ENCODE assay signal across 8 cellular contexts in genomic region chr16:85821441-85821901, GRCh38. TPM values are rescaled to one million over a fixed set of nuclear protein-coding genes. Genes with fewer than 3 reads are reported as not detected.
A peak's percentile ranks its signal among the peaks of the same experiment; 100 is the strongest.
DNase-seq lines count a peak whose midpoint lies in the region; ATAC-seq, FAIRE-seq and TF ChIP-seq lines count a peak whose summit lies in the region.

No MANE protein-coding gene starts in this region.

- peak; percentile 70 for DNase-seq in A172 (ENCODE audit: low spot score)
- DNase-seq in NCI-H510A treated with DMSO at 0.1 percent for 48 hours (lab: John Stamatoyannopoulos, UW) = peak; percentile 73
- DNase-seq in activated CD4-positive, alpha-beta T cell treated with anti-CD3 and anti-CD28 coated beads for 48 hours = peak; percentile 88
- DNase-seq in chondrocyte (ENCODE audit: low spot score) = peak; percentile 67
- DNase-seq in HepG2 (ENCODE audit: low spot score) = peak; percentile 67
- peak; percentile 84 for DNase-seq in stimulated activated CD4-positive, alpha-beta T cell treated with anti-CD3 and anti-CD28 coated beads, Interleukin-4, amount 100 ng/mL, for 24 hours

- ATAC-seq in GM18505 (IDR thresholded peaks at IDR 0.05; ENCODE audit: unreplicated experiment) (peak; percentile 76), HG03354 (IDR thresholded peaks at IDR 0.05; ENCODE audit: poor library complexity, severe bottlenecking, unreplicated experiment) (peak; percentile 78), HepG2 (peak; percentile 85)

- H3K27ac Mint-ChIP-seq in chondrocyte (ENCODE audit: unreplicated experiment) = no peak overlapping the region

- in situ Hi-C loops in HepG2 (cut with HindIII; ENCODE audit: extremely low pct_ligation_motif_present, low pct_unique_long_range_greater_than_20kb) = loop anchor here (5.0 to 25.0 kb wide), 4 partner anchors 71 to 691 kb away; partner anchors contain the start of gene FOXF1

- no peaks in the 10 kb centered on the region for H3K79me2 ChIP-seq in HepG2 (ENCODE audit: insufficient read depth, low read length)

- under 1% methylated on average over 19 of the region's 20 CpGs for WGBS in HepG2 (ENCODE audit: low lambda C conversion rate)

- peaks cover 2 to 21% of the 10 kb centered on the region in 2 experiments; a peak in 4 of 5 replicates for H3K27me3 ChIP-seq in HepG2 (ENCODE audit: control insufficient read depth in 1 of 2, insufficient read depth in 2 of 2, low read length in 2 of 2)

- peaks cover 18% of the 10 kb centered on the region for H3K27me3 Mint-ChIP-seq in chondrocyte (ENCODE audit: low read depth)

- no peaks in the 10 kb centered on the region for H3K36me3 ChIP-seq in HepG2 (replicated peaks in 1 of 2; ENCODE audit: control insufficient read depth in 1 of 2, insufficient read depth in 2 of 2, low read length in 2 of 2)

- intact Hi-C loops in HepG2 (cut with micrococcal nuclease; ENCODE audit: unreplicated experiment) = loop anchor here (1.0 kb wide), 2 partner anchors 73 to 166 kb away; no protein-coding TSS in a partner anchor

- TF ChIP-seq RAD21 in HepG2 (CRISPR knock-in tag; IDR thresholded peaks at IDR 0.05) = peak; percentile 100

- TF ChIP-seq EP300 in HepG2 (IDR thresholded peaks at IDR 0.05; ENCODE audit: low read depth in 2 of 2, low read length in 2 of 2) = no peak
- TF ChIP-seq EP300 in HepG2 (CRISPR knock-in tag; IDR thresholded peaks at IDR 0.05; ENCODE audit: borderline replicate concordance) = no peak

- H3K4me3 ChIP-seq in HepG2 (replicated peaks in 1 of 3; ENCODE audit: insufficient read depth in 1 of 3, low read depth in 2 of 3, low read length in 3 of 3) = no peak overlapping the region

- H2AFZ ChIP-seq in HepG2 (ENCODE audit: low read length) = no peak overlapping the region

- no peak overlapping the region for H3K4me3 Mint-ChIP-seq in chondrocyte (ENCODE audit: unreplicated experiment)

- H3K9me3 ChIP-seq in HepG2 (ENCODE audit: low read length) = no peaks in the 10 kb centered on the region

- H3K4me2 ChIP-seq in HepG2 (ENCODE audit: low read depth, low read length) = no peak overlapping the region

- no peaks in the 10 kb centered on the region for H3K4me1 Mint-ChIP-seq in chondrocyte (ENCODE audit: low read depth)

- BruUV-seq in HepG2 (replicated peaks; lab: Mats Ljungman, UMichigan) = no TSS peak

- H3K9ac ChIP-seq in HepG2 (ENCODE audit: insufficient read depth, low read depth, low read length) = no peak overlapping the region

- H3K27ac ChIP-seq in HepG2 (ENCODE audit: extremely low read length, insufficient read depth, low read length) = no peak overlapping the region

- POLR2A ChIA-PET in HepG2 (lab: Yijun Ruan, JAX) = interaction anchor here (1.3 kb wide), 2 partner anchors 26 to 166 kb away, joined by 3 to 4 read pairs; no protein-coding TSS in a partner anchor

- H4K20me1 ChIP-seq in HepG2 (ENCODE audit: insufficient read depth, low read length) = no peaks in the 10 kb centered on the region

- H3K4me1 ChIP-seq in HepG2 (ENCODE audit: insufficient read depth, low read length) = no peaks in the 10 kb centered on the region

- H3K36me3 Mint-ChIP-seq in chondrocyte (ENCODE audit: low read depth) = no peaks in the 10 kb centered on the region

- CTCF ChIA-PET in HepG2 (lab: Yijun Ruan, JAX; ENCODE audit: low intra/inter-chr PET ratio, low total read pairs) = interaction anchor here (1.5 to 5.0 kb wide), 4 partner anchors 73 to 198 kb away, joined by 4 to 108 read pairs (median 48); no protein-coding TSS in a partner anchor

- TF ChIP-seq POLR2A in GM18505 (IDR thresholded peaks at IDR 0.05; ENCODE audit: borderline replicate concordance, extremely low read depth, insufficient read depth, insufficient read length) = no peak
- no peak for TF ChIP-seq POLR2A in HepG2 (IDR thresholded peaks at IDR 0.05; ENCODE audit: insufficient read depth in 1 of 2, low read depth in 2 of 2, low read length in 2 of 2)

- peak; percentile 21 for FAIRE-seq in HepG2 (lab: Jason Lieb, UNC)

- no peaks in the 10 kb centered on the region for H3K9me3 Mint-ChIP-seq in chondrocyte (ENCODE audit: low read depth)

- TF ChIP-seq CTCF in chondrocyte (IDR thresholded peaks at IDR 0.05) (peak; percentile 97), HepG2 (CRISPR knock-in tag; IDR thresholded peaks at IDR 0.05) (peak; percentile 98)

RNA-seq across cellular contexts. Expression of gene COX4I1, which starts 22.0 kb away (rescaled TPM):
- total RNA-seq in A172 (2014; rRNA removed; shearing (Covaris generic)) = 784 and 875 TPM in 2 replicates
- total RNA-seq in chondrocyte = 341 to 345 TPM (median 344 TPM) in 3 replicates
- 631 and 658 TPM in 2 replicates for total RNA-seq in HepG2 (2016; rRNA removed; fragmentation: Illumina TruSeq; extraction: Trizol)
- total RNA-seq in HepG2 (2016; cell fraction: cytosol; rRNA removed; fragmentation: Illumina TruSeq; extraction: Trizol; ENCODE audit: low read depth) = 381 and 407 TPM in 2 replicates
- total RNA-seq in HepG2 (2016; cell fraction: insoluble cytoplasmic fraction; rRNA removed; fragmentation: Illumina TruSeq; extraction: Trizol) = 648 and 655 TPM in 2 replicates
- total RNA-seq in HepG2 (2016; cell fraction: membrane; rRNA removed; fragmentation: Illumina TruSeq; extraction: Trizol) = 496 and 528 TPM in 2 replicates
- total RNA-seq in HepG2 (2016; cell fraction: nucleus; rRNA removed; fragmentation: Illumina TruSeq; extraction: Trizol) = 310 and 337 TPM in 2 replicates
- polyA plus RNA-seq in HepG2 (2011; rRNA removed) = 838 and 902 TPM in 2 replicates
- polyA plus RNA-seq in HepG2 (2011; cell fraction: cytosol; rRNA removed) = 1,053 and 1,212 TPM in 2 replicates
- 388 and 389 TPM in 2 replicates for polyA plus RNA-seq in HepG2 (2011; cell fraction: nucleus; rRNA removed)
- 443 and 505 TPM in 2 replicates for polyA plus RNA-seq in HepG2 (2012)
- 414 and 464 TPM in 2 replicates for polyA plus RNA-seq in HepG2 (2016; cell fraction: cytosol; fragmentation: Illumina TruSeq; extraction: Trizol; ENCODE audit: low read depth)
- 675 and 705 TPM in 2 replicates for polyA plus RNA-seq in HepG2 (2016; cell fraction: insoluble cytoplasmic fraction; fragmentation: Illumina TruSeq; extraction: Trizol; ENCODE audit: low read depth)
- 456 and 498 TPM in 2 replicates for polyA plus RNA-seq in HepG2 (2016; cell fraction: membrane; fragmentation: Illumina TruSeq; extraction: Trizol; ENCODE audit: low read depth)
- 604 and 614 TPM in 2 replicates for polyA plus RNA-seq in HepG2 (2016; cell fraction: nucleus; fragmentation: Illumina TruSeq; extraction: Trizol; ENCODE audit: insufficient read depth, low read depth)
- polyA minus RNA-seq in HepG2 (2011; rRNA and poly(A)+ RNA removed; ENCODE audit: low replicate concordance) = 364 and 524 TPM in 2 replicates
- 143 and 144 TPM in 2 replicates for polyA minus RNA-seq in HepG2 (2011; cell fraction: cytosol; rRNA and poly(A)+ RNA removed)
- polyA minus RNA-seq in HepG2 (2011; cell fraction: nucleus; rRNA and poly(A)+ RNA removed) = 99.5 and 129 TPM in 2 replicates

RNA-seq across cellular contexts. Expression of gene EMC8, which starts 22.1 kb away (rescaled TPM):
- total RNA-seq in A172 (2014; rRNA removed; shearing (Covaris generic)) = 65.9 and 68.5 TPM in 2 replicates
- total RNA-seq in chondrocyte (26.3 to 30.1 TPM (median 27.4 TPM) in 3 replicates), HepG2 (2016; rRNA removed; fragmentation: Illumina TruSeq; extraction: Trizol) (47.6 and 55.0 TPM in 2 replicates)
- total RNA-seq in HepG2 (2016; cell fraction: cytosol; rRNA removed; fragmentation: Illumina TruSeq; extraction: Trizol; ENCODE audit: low read depth) = 56.6 and 69.3 TPM in 2 replicates
- 42.9 and 52.9 TPM in 2 replicates for total RNA-seq in HepG2 (2016; cell fraction: insoluble cytoplasmic fraction; rRNA removed; fragmentation: Illumina TruSeq; extraction: Trizol)
- total RNA-seq in HepG2 (2016; cell fraction: membrane; rRNA removed; fragmentation: Illumina TruSeq; extraction: Trizol) = 53.7 and 67.6 TPM in 2 replicates
- total RNA-seq in HepG2 (2016; cell fraction: nucleus; rRNA removed; fragmentation: Illumina TruSeq; extraction: Trizol) = 34.0 and 36.1 TPM in 2 replicates
- polyA plus RNA-seq in HepG2 (2011; rRNA removed) = 71.6 and 76.0 TPM in 2 replicates
- polyA plus RNA-seq in HepG2 (2011; cell fraction: cytosol; rRNA removed) = 60.8 and 68.0 TPM in 2 replicates
- 45.9 and 50.4 TPM in 2 replicates for polyA plus RNA-seq in HepG2 (2011; cell fraction: nucleus; rRNA removed)
- polyA plus RNA-seq in HepG2 (2012) = 29.9 and 30.5 TPM in 2 replicates
- polyA plus RNA-seq in HepG2 (2016; cell fraction: cytosol; fragmentation: Illumina TruSeq; extraction: Trizol; ENCODE audit: low read depth) = 65.3 and 83.6 TPM in 2 replicates
- polyA plus RNA-seq in HepG2 (2016; cell fraction: insoluble cytoplasmic fraction; fragmentation: Illumina TruSeq; extraction: Trizol; ENCODE audit: low read depth) = 58.1 and 66.0 TPM in 2 replicates
- polyA plus RNA-seq in HepG2 (2016; cell fraction: membrane; fragmentation: Illumina TruSeq; extraction: Trizol; ENCODE audit: low read depth) = 59.1 and 73.6 TPM in 2 replicates
- polyA plus RNA-seq in HepG2 (2016; cell fraction: nucleus; fragmentation: Illumina TruSeq; extraction: Trizol; ENCODE audit: insufficient read depth, low read depth) = 69.1 and 78.6 TPM in 2 replicates
- 61.8 and 82.3 TPM in 2 replicates for polyA minus RNA-seq in HepG2 (2011; rRNA and poly(A)+ RNA removed; ENCODE audit: low replicate concordance)
- 27.0 and 43.3 TPM in 2 replicates for polyA minus RNA-seq in HepG2 (2011; cell fraction: cytosol; rRNA and poly(A)+ RNA removed)
- polyA minus RNA-seq in HepG2 (2011; cell fraction: nucleus; rRNA and poly(A)+ RNA removed) = 44.0 and 45.6 TPM in 2 replicates
